Comparison of ENCODE assay signal across 25 cellular contexts in the genomic region with DNA sequence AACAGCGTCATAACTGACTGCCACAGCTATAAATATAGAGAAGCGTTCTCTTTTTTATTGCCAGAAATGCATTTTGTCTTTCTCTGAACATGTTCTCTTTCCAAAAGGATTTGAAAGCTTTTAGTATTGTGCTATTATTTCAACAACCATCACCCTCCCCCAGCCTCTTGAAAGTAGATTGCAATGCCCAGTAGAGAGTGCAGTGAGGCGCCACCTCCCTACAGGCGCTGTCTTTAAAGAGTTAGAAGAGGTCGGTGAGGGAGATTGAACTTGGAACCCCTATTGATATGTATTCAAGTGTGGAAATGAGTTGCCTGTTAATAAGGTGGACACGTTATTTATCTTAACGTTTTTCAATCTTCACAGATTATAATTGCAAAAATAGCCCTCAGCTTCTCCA.
"Had no signal": no experiment of that assay in that cellular context is flagged by ENCODE, and none has a peak within 500 bp of the region (broad histone marks: within the 10 kb centered on the region; RNA-seq: fewer than 3 reads in every experiment).

No MANE protein-coding gene starts in this region.

- H3K36me3 Mint-ChIP-seq: memory B cell; mesothelial cell of epicardium; naive B cell; natural killer cell treated with Interleukin-12 subunit alpha and Interleukin-12 subunit beta and Interleukin-15 and Interleukin-18, amount 100 ng/mL, for 72 hours; stimulated activated effector memory CD8-positive, alpha-beta T cell treated with anti-CD3 and anti-CD28 coated beads, Interleukin-12 subunit alpha, Interleukin-12 subunit beta, amount 100 ng/mL, for 72 hours had no signal

- H3K27ac Mint-ChIP-seq: effector memory CD8-positive, alpha-beta T cell; memory B cell; mesothelial cell of epicardium; naive B cell; natural killer cell treated with Interleukin-12 subunit alpha and Interleukin-12 subunit beta and Interleukin-15 and Interleukin-18, amount 100 ng/mL, for 72 hours; progenitor cell of endocrine pancreas; stimulated activated effector memory CD8-positive, alpha-beta T cell treated with anti-CD3 and anti-CD28 coated beads, Interleukin-12 subunit alpha, Interleukin-12 subunit beta, amount 100 ng/mL, for 72 hours had no signal

- H3K4me1 Mint-ChIP-seq: memory B cell; naive B cell; neural crest cell; stimulated activated effector memory CD8-positive, alpha-beta T cell treated with anti-CD3 and anti-CD28 coated beads, Interleukin-12 subunit alpha, Interleukin-12 subunit beta, amount 100 ng/mL, for 72 hours had no signal

- H3K4me1 ChIP-seq: parathyroid adenoma, right atrium auricular region, sigmoid colon, testis, tibial nerve, upper lobe of left lung had no signal

- H3K9me3 ChIP-seq: mucosa of descending colon, neutrophil, right atrium auricular region, sigmoid colon, testis, tibial nerve, upper lobe of left lung had no signal

- H3K36me3 ChIP-seq: neutrophil, right atrium auricular region, sigmoid colon, tibial nerve, upper lobe of left lung had no signal

- H3K27me3 ChIP-seq: neutrophil, right atrium auricular region, sigmoid colon, testis, tibial nerve, upper lobe of left lung had no signal

- ATAC-seq: effector memory CD8-positive, alpha-beta T cell; left lobe of liver; mucosa of descending colon; natural killer cell treated with Interleukin-12 subunit alpha and Interleukin-12 subunit beta and Interleukin-15 and Interleukin-18, amount 100 ng/mL, for 72 hours; stimulated activated effector memory CD8-positive, alpha-beta T cell treated with anti-CD3 and anti-CD28 coated beads, Interleukin-12 subunit alpha, Interleukin-12 subunit beta, amount 100 ng/mL, for 72 hours; stimulated activated naive CD8-positive, alpha-beta T cell treated with anti-CD3 and anti-CD28 coated beads, Interleukin-15, Interleukin-2, amounts not matched to agents 100 U/mL and 50 U/mL, for 24 hours had no signal

- H3K9me3 Mint-ChIP-seq: memory B cell, mesothelial cell of epicardium, neural crest cell had no signal

- H3K4me3 Mint-ChIP-seq: effector memory CD8-positive, alpha-beta T cell; memory B cell; mesothelial cell of epicardium; naive B cell; natural killer cell treated with Interleukin-12 subunit alpha and Interleukin-12 subunit beta and Interleukin-15 and Interleukin-18, amount 100 ng/mL, for 72 hours; neural crest cell; stimulated activated effector memory CD8-positive, alpha-beta T cell treated with anti-CD3 and anti-CD28 coated beads, Interleukin-12 subunit alpha, Interleukin-12 subunit beta, amount 100 ng/mL, for 72 hours had no signal

- H3K9ac ChIP-seq: parathyroid adenoma had no signal

- DNase-seq: cortex of kidney; effector memory CD8-positive, alpha-beta T cell; hypothalamus; kidney; mucosa of descending colon; naive B cell; sigmoid colon; stimulated activated CD4-positive, alpha-beta T cell treated with anti-CD3 and anti-CD28 coated beads, Interleukin-2, amount 100 ng/mL, for 24 hours; stimulated activated CD4-positive, alpha-beta T cell treated with anti-CD3 and anti-CD28 coated beads, Interleukin-4, amount 100 ng/mL, for 24 hours; stimulated activated naive CD8-positive, alpha-beta T cell treated with anti-CD3 and anti-CD28 coated beads, Interleukin-15, Interleukin-2, amounts not matched to agents 100 U/mL and 50 U/mL, for 24 hours; substantia nigra; testis; upper lobe of left lung had no signal

- H2AFZ ChIP-seq: parathyroid adenoma had no signal

- H3K27ac ChIP-seq: neutrophil, parathyroid adenoma, right atrium auricular region, sigmoid colon, testis, tibial nerve, upper lobe of left lung had no signal

- H3K79me2 ChIP-seq: parathyroid adenoma had no signal

- H3K4me3 ChIP-seq: lung, mucosa of descending colon, right atrium auricular region, sigmoid colon, testis, tibial nerve, upper lobe of left lung had no signal

- H3K27me3 Mint-ChIP-seq: effector memory CD8-positive, alpha-beta T cell; memory B cell; naive B cell; natural killer cell treated with Interleukin-12 subunit alpha and Interleukin-12 subunit beta and Interleukin-15 and Interleukin-18, amount 100 ng/mL, for 72 hours; progenitor cell of endocrine pancreas had no signal
